10 cellular contexts compared by ENCODE assay signal in the genomic region with DNA sequence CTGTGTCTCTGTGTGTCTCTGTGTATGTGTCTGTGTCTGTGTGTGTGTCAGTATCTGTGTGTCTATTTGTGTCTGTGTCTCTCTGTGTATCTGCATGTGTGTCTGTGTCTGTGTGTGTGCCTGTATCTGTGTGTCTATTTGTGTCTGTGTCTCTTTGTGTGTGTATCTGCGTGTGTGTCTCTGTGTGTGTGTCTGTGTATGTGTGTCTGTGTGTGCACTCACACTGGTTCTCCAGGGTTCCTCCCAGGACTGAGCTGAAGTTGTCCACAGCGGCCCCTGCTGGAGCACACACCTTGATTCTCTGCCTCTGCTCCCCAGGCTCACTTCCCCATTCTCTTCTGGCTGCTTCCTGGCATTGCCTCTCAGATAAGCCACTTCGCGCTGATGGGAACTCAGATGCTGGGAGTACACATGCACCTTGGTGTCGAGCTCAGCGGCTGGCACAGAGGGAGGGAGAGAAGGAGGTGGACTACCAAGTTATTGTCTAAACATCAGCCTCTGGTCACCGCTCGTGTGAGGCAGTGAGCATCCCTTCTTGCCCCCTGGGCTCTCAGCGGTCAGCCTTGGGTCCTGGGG.
DNase-seq lines count a peak whose midpoint lies in the region; ATAC-seq, FAIRE-seq and TF ChIP-seq lines count a peak whose summit lies in the region.
"Had no signal": no experiment of that assay in that cellular context is flagged by ENCODE, and none has a peak within 500 bp of the region (broad histone marks: within the 10 kb centered on the region; RNA-seq: fewer than 3 reads in every experiment).

No MANE protein-coding gene starts in this region.

- H3K36me3 ChIP-seq in kidney epithelial cell (ENCODE audit: control insufficient read depth, insufficient read depth, low read length) (no peaks in the 10 kb centered on the region), transverse colon (no peaks in the 10 kb centered on the region)
- H3K36me3 ChIP-seq: suprapubic skin had no signal

- no peak for FAIRE-seq in D721Med (lab: Jason Lieb, UNC)
- FAIRE-seq: frontal cortex had no signal

- peak; percentile 48 to 59 for TF ChIP-seq CTCF in brain (conservative IDR thresholded peaks at IDR 0.05)
- TF ChIP-seq CTCF in kidney epithelial cell (IDR thresholded peaks at IDR 0.05; ENCODE audit: insufficient read depth, low read length, poor library complexity, severe bottlenecking) = peak; percentile 50
- peak; percentile 20 to 40 (median 25) for TF ChIP-seq CTCF in transverse colon (IDR thresholded peaks at IDR 0.05)
- TF ChIP-seq CTCF in D721Med (IDR thresholded peaks at IDR 0.05; ENCODE audit: insufficient read depth, missing control alignments) = no peak

- no peaks in the 10 kb centered on the region for H3K4me1 ChIP-seq in transverse colon

- ATAC-seq in GM18502 (IDR thresholded peaks at IDR 0.05; ENCODE audit: poor library complexity, unreplicated experiment) (peak; percentile 91), HG02763 (IDR thresholded peaks at IDR 0.05; ENCODE audit: unreplicated experiment) (peak; percentile 67)

- H3K27me3 ChIP-seq in kidney epithelial cell (ENCODE audit: control insufficient read depth, insufficient read depth, low read length) = no peaks in the 10 kb centered on the region
- no peaks in the 10 kb centered on the region for H3K27me3 ChIP-seq in transverse colon
- H3K27me3 ChIP-seq: suprapubic skin had no signal

- in situ Hi-C loops in ACHN (cut with HindIII; ENCODE audit: low pct_ligation_motif_present, low pct_unique_long_range_greater_than_20kb, low sequenced_read_pairs) = no loop called here
- in situ Hi-C loops in transverse colon (cut with MboI; ENCODE audit: low pct_ligation_motif_present in 1 of 4, low pct_unique_long_range_greater_than_20kb in 1 of 4, low sequenced_read_pairs in 3 of 4) = loop anchor here in 2 of 4 donors (25.0 kb wide), 1 partner anchor 558 kb away; no protein-coding TSS in a partner anchor

- no peak overlapping the region for H3K4me3 ChIP-seq in kidney epithelial cell (ENCODE audit: low read depth, low read length)
- H3K4me3 ChIP-seq in transverse colon = no peak overlapping the region
- H3K4me3 ChIP-seq: suprapubic skin had no signal

- H3K9me3 Mint-ChIP-seq in brain = peaks cover 0 to 4% (median 0%) of the 10 kb centered on the region in 5 experiments

- peak; percentile 12 for DNase-seq in ACHN
- DNase-seq in NCI-H748 (lab: John Stamatoyannopoulos, UW; ENCODE audit: unreplicated experiment) = peak; percentile 38
- DNase-seq in kidney epithelial cell (ENCODE audit: low read depth) = no peak
- DNase-seq in transverse colon = peak; percentile 48
- DNase-seq in D721Med (ENCODE audit: insufficient read length, low spot score) = no peak

- no peak for TF ChIP-seq EP300 in transverse colon (IDR thresholded peaks at IDR 0.05; ENCODE audit: low read depth)

- TF ChIP-seq POLR2A in transverse colon (IDR thresholded peaks at IDR 0.05) = no peak

- H3K27ac Mint-ChIP-seq in brain = no peak overlapping the region

- intact Hi-C loops in transverse colon (cut with DNase I; ENCODE audit: low total_unique reads) = loop anchor here (10.0 kb wide), 2 partner anchors 551 to 1709 kb away; no protein-coding TSS in a partner anchor

- no peaks in the 10 kb centered on the region for H3K36me3 Mint-ChIP-seq in brain

- no peak overlapping the region for H3K4me3 Mint-ChIP-seq in brain

- no peaks in the 10 kb centered on the region for H3K4me1 Mint-ChIP-seq in brain

- 50% methylated on average over 9 of the region's 9 CpGs; no CpG with 5 or more reads in 1 of the 2 donors for WGBS in transverse colon (ENCODE audit: low coverage in 1 of 2), 2 donors

- peaks cover 25% of the 10 kb centered on the region for H3K27me3 Mint-ChIP-seq in brain

- H3K27ac ChIP-seq in transverse colon = peak overlapping the region in 1 of 4 donors; percentile 43
- H3K27ac ChIP-seq: suprapubic skin had no signal

- H3K9me3 ChIP-seq in transverse colon = no peaks in the 10 kb centered on the region
- H3K9me3 ChIP-seq: suprapubic skin had no signal

Comparison
In these comparisons a context has a peak if more than half of its experiments do, and no peak if none do; other contexts are left out.
1. DNase-seq: peak in ACHN (single experiment), NCI-H748 (single experiment) and transverse colon (single experiment); none in kidney epithelial cell (single experiment) and D721Med (single experiment).